1 cellular context compared by ENCODE assay signal in the genomic region with DNA sequence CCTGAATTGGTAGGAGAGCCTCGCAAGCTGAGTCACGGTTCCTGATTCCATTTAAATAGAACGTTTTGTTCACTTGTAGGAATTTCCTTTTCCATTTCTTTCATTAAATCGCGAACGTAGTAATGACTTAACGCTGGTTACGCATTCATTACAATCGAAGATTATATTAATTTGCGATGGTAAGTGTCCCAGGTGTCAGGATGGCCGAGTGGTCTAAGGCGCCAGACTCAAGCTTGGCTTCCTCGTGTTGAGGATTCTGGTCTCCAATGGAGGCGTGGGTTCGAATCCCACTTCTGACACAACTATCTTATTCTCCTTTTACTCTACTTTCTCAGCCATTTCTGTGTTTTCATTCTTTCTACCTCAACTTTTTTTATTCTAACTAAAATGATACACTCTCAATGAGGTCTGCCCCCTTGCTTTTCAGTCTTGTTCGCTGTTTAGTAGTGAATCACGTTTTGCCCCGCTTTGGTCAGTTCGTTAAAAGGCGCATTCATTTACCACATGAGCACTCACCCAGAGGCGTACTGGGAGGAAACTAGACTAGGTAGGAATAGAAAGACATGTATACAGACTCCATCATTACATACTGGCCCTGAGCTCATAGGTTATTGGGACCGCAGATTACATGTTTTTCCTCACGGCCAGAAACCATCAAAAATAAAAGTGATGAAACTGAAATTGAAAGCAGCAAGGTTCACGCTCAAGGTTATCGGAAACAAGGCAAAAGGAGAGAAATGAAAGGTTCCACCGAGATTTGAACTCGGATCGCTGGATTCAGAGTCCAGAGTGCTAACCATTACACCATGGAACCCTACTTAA.
A peak's percentile ranks its signal among the peaks of the same experiment; 100 is the strongest.
TF ChIP-seq lines count a peak whose summit lies in the region.

No MANE protein-coding gene starts in this region.

TF ChIP-seq in K562, 482 proteins besides CTCF, POLR2A, EP300 and RAD21 (continued from another document and continues in another):
- TF ChIP-seq, protein P1, sequence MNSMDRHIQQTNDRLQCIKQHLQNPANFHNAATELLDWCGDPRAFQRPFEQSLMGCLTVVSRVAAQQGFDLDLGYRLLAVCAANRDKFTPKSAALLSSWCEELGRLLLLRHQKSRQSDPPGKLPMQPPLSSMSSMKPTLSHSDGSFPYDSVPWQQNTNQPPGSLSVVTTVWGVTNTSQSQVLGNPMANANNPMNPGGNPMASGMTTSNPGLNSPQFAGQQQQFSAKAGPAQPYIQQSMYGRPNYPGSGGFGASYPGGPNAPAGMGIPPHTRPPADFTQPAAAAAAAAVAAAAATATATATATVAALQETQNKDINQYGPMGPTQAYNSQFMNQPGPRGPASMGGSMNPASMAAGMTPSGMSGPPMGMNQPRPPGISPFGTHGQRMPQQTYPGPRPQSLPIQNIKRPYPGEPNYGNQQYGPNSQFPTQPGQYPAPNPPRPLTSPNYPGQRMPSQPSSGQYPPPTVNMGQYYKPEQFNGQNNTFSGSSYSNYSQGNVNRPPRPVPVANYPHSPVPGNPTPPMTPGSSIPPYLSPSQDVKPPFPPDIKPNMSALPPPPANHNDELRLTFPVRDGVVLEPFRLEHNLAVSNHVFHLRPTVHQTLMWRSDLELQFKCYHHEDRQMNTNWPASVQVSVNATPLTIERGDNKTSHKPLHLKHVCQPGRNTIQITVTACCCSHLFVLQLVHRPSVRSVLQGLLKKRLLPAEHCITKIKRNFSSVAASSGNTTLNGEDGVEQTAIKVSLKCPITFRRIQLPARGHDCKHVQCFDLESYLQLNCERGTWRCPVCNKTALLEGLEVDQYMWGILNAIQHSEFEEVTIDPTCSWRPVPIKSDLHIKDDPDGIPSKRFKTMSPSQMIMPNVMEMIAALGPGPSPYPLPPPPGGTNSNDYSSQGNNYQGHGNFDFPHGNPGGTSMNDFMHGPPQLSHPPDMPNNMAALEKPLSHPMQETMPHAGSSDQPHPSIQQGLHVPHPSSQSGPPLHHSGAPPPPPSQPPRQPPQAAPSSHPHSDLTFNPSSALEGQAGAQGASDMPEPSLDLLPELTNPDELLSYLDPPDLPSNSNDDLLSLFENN (IDR thresholded peaks at IDR 0.05; ENCODE audit: low read depth in 2 of 2, low read length in 2 of 2) = peak in 1 of 2 experiments; percentile 55; a peak in 1 of 4 replicates
- TF ChIP-seq CBX3 (IDR thresholded peaks at IDR 0.05; ENCODE audit: borderline replicate concordance in 1 of 2, low read length in 2 of 2) (peak in 1 of 2 experiments; percentile 75; a peak in 2 of 3 replicates), HNRNPUL1 (IDR thresholded peaks at IDR 0.05; ENCODE audit: low read length) (no peak), KLF1 (tag; IDR thresholded peaks at IDR 0.05) (0 out of 2 replicates have a peak, but pooled peaks have one; percentile 42), HDAC8 (tag; IDR thresholded peaks at IDR 0.05) (no peak), NRF1 (conservative IDR thresholded peaks at IDR 0.05 in 1 of 2, IDR thresholded peaks at IDR 0.05 in 1 of 2) (peak; percentile 7 to 29; a peak in 1 of 4 replicates), POLR2B (IDR thresholded peaks at IDR 0.05; ENCODE audit: low read depth, partially characterized antibody) (peak; percentile 21), NFIC (IDR thresholded peaks at IDR 0.05) (peak; percentile 83), YBX1 (IDR thresholded peaks at IDR 0.05) (no peak), KHSRP (IDR thresholded peaks at IDR 0.05) (0 out of 2 replicates have a peak, but pooled peaks have one; percentile 17), HNRNPH1 (optimal IDR thresholded peaks at IDR 0.05; ENCODE audit: low read depth, low read length) (no peak), ETV6 (IDR thresholded peaks at IDR 0.05; ENCODE audit: borderline replicate concordance in 1 of 2, low read depth in 2 of 2, low read length in 1 of 2) (0 out of 4 replicates have a peak, but pooled peaks of 1 of the 2 experiments have one; percentile 4), ETV6 (CRISPR knock-in tag; IDR thresholded peaks at IDR 0.05; ENCODE audit: borderline replicate concordance) (no peak), TEAD4 (IDR thresholded peaks at IDR 0.05; ENCODE audit: low read length) (peak; percentile 86), TEAD4 (CRISPR knock-in tag; IDR thresholded peaks at IDR 0.05; ENCODE audit: borderline replicate concordance) (no peak), RBM39 (optimal IDR thresholded peaks at IDR 0.05; ENCODE audit: low read depth, low read length) (peak; percentile 96), STAT5A (IDR thresholded peaks at IDR 0.05; ENCODE audit: borderline replicate concordance, low read length) (peak; percentile 34; the same call in 1 of the 2 replicates), DIDO1 (tag; IDR thresholded peaks at IDR 0.05; ENCODE audit: low read depth) (peak; percentile 18; the same call in 1 of the 2 replicates), CEBPB (tag; IDR thresholded peaks at IDR 0.05) (0 out of 2 replicates have a peak, but pooled peaks have one; percentile 5), L3MBTL2 (IDR thresholded peaks at IDR 0.05) (peak; percentile 77), SRSF7 (optimal IDR thresholded peaks at IDR 0.05; ENCODE audit: low read depth, low read length) (no peak)
- TF ChIP-seq, protein P2, sequence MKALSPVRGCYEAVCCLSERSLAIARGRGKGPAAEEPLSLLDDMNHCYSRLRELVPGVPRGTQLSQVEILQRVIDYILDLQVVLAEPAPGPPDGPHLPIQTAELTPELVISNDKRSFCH (CRISPR knock-in tag; IDR thresholded peaks at IDR 0.05) = no peak
- TF ChIP-seq, protein P2 (tag; IDR thresholded peaks at IDR 0.05) = peak; percentile 71
- TF ChIP-seq, protein P3, sequence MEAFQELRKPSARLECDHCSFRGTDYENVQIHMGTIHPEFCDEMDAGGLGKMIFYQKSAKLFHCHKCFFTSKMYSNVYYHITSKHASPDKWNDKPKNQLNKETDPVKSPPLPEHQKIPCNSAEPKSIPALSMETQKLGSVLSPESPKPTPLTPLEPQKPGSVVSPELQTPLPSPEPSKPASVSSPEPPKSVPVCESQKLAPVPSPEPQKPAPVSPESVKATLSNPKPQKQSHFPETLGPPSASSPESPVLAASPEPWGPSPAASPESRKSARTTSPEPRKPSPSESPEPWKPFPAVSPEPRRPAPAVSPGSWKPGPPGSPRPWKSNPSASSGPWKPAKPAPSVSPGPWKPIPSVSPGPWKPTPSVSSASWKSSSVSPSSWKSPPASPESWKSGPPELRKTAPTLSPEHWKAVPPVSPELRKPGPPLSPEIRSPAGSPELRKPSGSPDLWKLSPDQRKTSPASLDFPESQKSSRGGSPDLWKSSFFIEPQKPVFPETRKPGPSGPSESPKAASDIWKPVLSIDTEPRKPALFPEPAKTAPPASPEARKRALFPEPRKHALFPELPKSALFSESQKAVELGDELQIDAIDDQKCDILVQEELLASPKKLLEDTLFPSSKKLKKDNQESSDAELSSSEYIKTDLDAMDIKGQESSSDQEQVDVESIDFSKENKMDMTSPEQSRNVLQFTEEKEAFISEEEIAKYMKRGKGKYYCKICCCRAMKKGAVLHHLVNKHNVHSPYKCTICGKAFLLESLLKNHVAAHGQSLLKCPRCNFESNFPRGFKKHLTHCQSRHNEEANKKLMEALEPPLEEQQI (IDR thresholded peaks at IDR 0.05) = peak; percentile 39; the same call in 1 of the 2 replicates
- TF ChIP-seq, protein P4, sequence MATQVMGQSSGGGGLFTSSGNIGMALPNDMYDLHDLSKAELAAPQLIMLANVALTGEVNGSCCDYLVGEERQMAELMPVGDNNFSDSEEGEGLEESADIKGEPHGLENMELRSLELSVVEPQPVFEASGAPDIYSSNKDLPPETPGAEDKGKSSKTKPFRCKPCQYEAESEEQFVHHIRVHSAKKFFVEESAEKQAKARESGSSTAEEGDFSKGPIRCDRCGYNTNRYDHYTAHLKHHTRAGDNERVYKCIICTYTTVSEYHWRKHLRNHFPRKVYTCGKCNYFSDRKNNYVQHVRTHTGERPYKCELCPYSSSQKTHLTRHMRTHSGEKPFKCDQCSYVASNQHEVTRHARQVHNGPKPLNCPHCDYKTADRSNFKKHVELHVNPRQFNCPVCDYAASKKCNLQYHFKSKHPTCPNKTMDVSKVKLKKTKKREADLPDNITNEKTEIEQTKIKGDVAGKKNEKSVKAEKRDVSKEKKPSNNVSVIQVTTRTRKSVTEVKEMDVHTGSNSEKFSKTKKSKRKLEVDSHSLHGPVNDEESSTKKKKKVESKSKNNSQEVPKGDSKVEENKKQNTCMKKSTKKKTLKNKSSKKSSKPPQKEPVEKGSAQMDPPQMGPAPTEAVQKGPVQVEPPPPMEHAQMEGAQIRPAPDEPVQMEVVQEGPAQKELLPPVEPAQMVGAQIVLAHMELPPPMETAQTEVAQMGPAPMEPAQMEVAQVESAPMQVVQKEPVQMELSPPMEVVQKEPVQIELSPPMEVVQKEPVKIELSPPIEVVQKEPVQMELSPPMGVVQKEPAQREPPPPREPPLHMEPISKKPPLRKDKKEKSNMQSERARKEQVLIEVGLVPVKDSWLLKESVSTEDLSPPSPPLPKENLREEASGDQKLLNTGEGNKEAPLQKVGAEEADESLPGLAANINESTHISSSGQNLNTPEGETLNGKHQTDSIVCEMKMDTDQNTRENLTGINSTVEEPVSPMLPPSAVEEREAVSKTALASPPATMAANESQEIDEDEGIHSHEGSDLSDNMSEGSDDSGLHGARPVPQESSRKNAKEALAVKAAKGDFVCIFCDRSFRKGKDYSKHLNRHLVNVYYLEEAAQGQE (CRISPR knock-in tag; IDR thresholded peaks at IDR 0.05; ENCODE audit: low read depth) = no peak
- TF ChIP-seq, protein P5, sequence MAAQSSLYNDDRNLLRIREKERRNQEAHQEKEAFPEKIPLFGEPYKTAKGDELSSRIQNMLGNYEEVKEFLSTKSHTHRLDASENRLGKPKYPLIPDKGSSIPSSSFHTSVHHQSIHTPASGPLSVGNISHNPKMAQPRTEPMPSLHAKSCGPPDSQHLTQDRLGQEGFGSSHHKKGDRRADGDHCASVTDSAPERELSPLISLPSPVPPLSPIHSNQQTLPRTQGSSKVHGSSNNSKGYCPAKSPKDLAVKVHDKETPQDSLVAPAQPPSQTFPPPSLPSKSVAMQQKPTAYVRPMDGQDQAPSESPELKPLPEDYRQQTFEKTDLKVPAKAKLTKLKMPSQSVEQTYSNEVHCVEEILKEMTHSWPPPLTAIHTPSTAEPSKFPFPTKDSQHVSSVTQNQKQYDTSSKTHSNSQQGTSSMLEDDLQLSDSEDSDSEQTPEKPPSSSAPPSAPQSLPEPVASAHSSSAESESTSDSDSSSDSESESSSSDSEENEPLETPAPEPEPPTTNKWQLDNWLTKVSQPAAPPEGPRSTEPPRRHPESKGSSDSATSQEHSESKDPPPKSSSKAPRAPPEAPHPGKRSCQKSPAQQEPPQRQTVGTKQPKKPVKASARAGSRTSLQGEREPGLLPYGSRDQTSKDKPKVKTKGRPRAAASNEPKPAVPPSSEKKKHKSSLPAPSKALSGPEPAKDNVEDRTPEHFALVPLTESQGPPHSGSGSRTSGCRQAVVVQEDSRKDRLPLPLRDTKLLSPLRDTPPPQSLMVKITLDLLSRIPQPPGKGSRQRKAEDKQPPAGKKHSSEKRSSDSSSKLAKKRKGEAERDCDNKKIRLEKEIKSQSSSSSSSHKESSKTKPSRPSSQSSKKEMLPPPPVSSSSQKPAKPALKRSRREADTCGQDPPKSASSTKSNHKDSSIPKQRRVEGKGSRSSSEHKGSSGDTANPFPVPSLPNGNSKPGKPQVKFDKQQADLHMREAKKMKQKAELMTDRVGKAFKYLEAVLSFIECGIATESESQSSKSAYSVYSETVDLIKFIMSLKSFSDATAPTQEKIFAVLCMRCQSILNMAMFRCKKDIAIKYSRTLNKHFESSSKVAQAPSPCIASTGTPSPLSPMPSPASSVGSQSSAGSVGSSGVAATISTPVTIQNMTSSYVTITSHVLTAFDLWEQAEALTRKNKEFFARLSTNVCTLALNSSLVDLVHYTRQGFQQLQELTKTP (IDR thresholded peaks at IDR 0.05; ENCODE audit: low read depth in 1 of 2, partially characterized antibody in 2 of 2) = peak in 1 of 2 experiments; percentile 71
- TF ChIP-seq, protein P6, sequence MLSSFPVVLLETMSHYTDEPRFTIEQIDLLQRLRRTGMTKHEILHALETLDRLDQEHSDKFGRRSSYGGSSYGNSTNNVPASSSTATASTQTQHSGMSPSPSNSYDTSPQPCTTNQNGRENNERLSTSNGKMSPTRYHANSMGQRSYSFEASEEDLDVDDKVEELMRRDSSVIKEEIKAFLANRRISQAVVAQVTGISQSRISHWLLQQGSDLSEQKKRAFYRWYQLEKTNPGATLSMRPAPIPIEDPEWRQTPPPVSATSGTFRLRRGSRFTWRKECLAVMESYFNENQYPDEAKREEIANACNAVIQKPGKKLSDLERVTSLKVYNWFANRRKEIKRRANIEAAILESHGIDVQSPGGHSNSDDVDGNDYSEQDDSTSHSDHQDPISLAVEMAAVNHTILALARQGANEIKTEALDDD (IDR thresholded peaks at IDR 0.05) = peak; percentile 91
- TF ChIP-seq, protein P7, sequence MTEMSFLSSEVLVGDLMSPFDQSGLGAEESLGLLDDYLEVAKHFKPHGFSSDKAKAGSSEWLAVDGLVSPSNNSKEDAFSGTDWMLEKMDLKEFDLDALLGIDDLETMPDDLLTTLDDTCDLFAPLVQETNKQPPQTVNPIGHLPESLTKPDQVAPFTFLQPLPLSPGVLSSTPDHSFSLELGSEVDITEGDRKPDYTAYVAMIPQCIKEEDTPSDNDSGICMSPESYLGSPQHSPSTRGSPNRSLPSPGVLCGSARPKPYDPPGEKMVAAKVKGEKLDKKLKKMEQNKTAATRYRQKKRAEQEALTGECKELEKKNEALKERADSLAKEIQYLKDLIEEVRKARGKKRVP (CRISPR knock-in tag; IDR thresholded peaks at IDR 0.05) = no peak
- TF ChIP-seq, protein P8, sequence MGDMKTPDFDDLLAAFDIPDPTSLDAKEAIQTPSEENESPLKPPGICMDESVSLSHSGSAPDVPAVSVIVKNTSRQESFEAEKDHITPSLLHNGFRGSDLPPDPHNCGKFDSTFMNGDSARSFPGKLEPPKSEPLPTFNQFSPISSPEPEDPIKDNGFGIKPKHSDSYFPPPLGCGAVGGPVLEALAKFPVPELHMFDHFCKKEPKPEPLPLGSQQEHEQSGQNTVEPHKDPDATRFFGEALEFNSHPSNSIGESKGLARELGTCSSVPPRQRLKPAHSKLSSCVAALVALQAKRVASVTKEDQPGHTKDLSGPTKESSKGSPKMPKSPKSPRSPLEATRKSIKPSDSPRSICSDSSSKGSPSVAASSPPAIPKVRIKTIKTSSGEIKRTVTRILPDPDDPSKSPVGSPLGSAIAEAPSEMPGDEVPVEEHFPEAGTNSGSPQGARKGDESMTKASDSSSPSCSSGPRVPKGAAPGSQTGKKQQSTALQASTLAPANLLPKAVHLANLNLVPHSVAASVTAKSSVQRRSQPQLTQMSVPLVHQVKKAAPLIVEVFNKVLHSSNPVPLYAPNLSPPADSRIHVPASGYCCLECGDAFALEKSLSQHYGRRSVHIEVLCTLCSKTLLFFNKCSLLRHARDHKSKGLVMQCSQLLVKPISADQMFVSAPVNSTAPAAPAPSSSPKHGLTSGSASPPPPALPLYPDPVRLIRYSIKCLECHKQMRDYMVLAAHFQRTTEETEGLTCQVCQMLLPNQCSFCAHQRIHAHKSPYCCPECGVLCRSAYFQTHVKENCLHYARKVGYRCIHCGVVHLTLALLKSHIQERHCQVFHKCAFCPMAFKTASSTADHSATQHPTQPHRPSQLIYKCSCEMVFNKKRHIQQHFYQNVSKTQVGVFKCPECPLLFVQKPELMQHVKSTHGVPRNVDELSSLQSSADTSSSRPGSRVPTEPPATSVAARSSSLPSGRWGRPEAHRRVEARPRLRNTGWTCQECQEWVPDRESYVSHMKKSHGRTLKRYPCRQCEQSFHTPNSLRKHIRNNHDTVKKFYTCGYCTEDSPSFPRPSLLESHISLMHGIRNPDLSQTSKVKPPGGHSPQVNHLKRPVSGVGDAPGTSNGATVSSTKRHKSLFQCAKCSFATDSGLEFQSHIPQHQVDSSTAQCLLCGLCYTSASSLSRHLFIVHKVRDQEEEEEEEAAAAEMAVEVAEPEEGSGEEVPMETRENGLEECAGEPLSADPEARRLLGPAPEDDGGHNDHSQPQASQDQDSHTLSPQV (IDR thresholded peaks at IDR 0.05) = peak; percentile 94
